In genomic region chr10:110786172-110786571, GRCh38 we compare ENCODE assay signal across 10 cellular contexts.
A peak's percentile ranks its signal among the peaks of the same experiment; 100 is the strongest.
DNase-seq lines count a peak whose midpoint lies in the region; ATAC-seq and TF ChIP-seq lines count a peak whose summit lies in the region.
"Had no signal": no experiment of that assay in that cellular context is flagged by ENCODE, and none has a peak within 500 bp of the region (broad histone marks: within the 10 kb centered on the region; RNA-seq: fewer than 3 reads in every experiment).

No MANE protein-coding gene starts in this region.

- CTCF ChIA-PET in mammary epithelial cell (lab: Charles Lee; ENCODE audit: low non-redundant PET): no interaction called here

- TF ChIP-seq CTCF in C4-2B (conservative IDR thresholded peaks at IDR 0.05) (no peak), GM23338 (conservative IDR thresholded peaks at IDR 0.05; ENCODE audit: low read depth in 2 of 2) (no peak), mammary epithelial cell (conservative IDR thresholded peaks at IDR 0.05 in 1 of 2, IDR thresholded peaks at IDR 0.05 in 1 of 2; ENCODE audit: extremely low read depth in 1 of 2, insufficient read depth in 1 of 2, low read depth in 1 of 2, low read length in 2 of 2) (no peak), mesothelial cell of epicardium (IDR thresholded peaks at IDR 0.05; ENCODE audit: unreplicated experiment) (no peak)

- dilution Hi-C loops in mammary epithelial cell (cut with HindIII; ENCODE audit: low sequenced_read_pairs): no loop called here

- H3K9me3 ChIP-seq in mammary epithelial cell (replicated peaks; ENCODE audit: insufficient read depth, low read length): no peaks in the 10 kb centered on the region

- in situ Hi-C loops in mammary epithelial cell (cut with MboI; ENCODE audit: low sequenced_read_pairs in 2 of 2): no loop called here

- H2AFZ ChIP-seq in GM23338 (peak overlapping the region; percentile 95), mammary epithelial cell (ENCODE audit: low read depth, low read length) (peak overlapping the region; percentile 6)

- H3K4me2 ChIP-seq in GM23338: no peak overlapping the region
- H3K4me2 ChIP-seq in mammary epithelial cell (ENCODE audit: insufficient read depth, low read depth, low read length): no peak overlapping the region

- BruUV-seq in mammary epithelial cell (replicated peaks; lab: Mats Ljungman, UMichigan): no TSS peak

- H3K4me1 ChIP-seq in GM23338 (ENCODE audit: insufficient read depth) (no peaks in the 10 kb centered on the region), mammary epithelial cell (ENCODE audit: insufficient read depth, low read length) (no peaks in the 10 kb centered on the region)

- intact Hi-C loops in mammary epithelial cell (cut with micrococcal nuclease): no loop called here

- no peaks in the 10 kb centered on the region for H3K27me3 ChIP-seq in GM23338 (ENCODE audit: insufficient read depth)
- H3K27me3 ChIP-seq in mammary epithelial cell (ENCODE audit: insufficient read depth, low read length): no peaks in the 10 kb centered on the region

- ATAC-seq in GM23338 (peak; percentile 55), HG03342 (IDR thresholded peaks at IDR 0.05; ENCODE audit: unreplicated experiment) (no peak)

- DNase-seq in GM23338 (ENCODE audit: low spot score): no peak
- DNase-seq in mammary epithelial cell: peak; percentile 20
- no peak for DNase-seq in mesothelial cell of epicardium (ENCODE audit: low spot score in 2 of 2, unreplicated experiment in 2 of 2)
- DNase-seq in HuH-7 (ENCODE audit: low spot score): no peak
- DNase-seq in effector CD8-positive, alpha-beta T cell (lab: John Stamatoyannopoulos, UW): no peak
- DNase-seq in superior temporal gyrus (ENCODE audit: extremely low spot score): no peak
- DNase-seq: immature natural killer cell, NCI-H524 treated with DMSO at 0.1 percent for 48 hours had no signal

- H3K4me1 Mint-ChIP-seq in GM23338: peaks cover 10% of the 10 kb centered on the region
- H3K4me1 Mint-ChIP-seq in mesothelial cell of epicardium: peaks cover 51% of the 10 kb centered on the region
- H3K4me1 Mint-ChIP-seq: immature natural killer cell had no signal

- H3K9me3 Mint-ChIP-seq in GM23338 (no peaks in the 10 kb centered on the region), mesothelial cell of epicardium (no peaks in the 10 kb centered on the region)
- H3K9me3 Mint-ChIP-seq: immature natural killer cell had no signal

- H3K79me2 ChIP-seq in GM23338 (replicated peaks; ENCODE audit: insufficient read depth) (no peaks in the 10 kb centered on the region), mammary epithelial cell (ENCODE audit: insufficient read depth, low read length) (no peaks in the 10 kb centered on the region)

- H3K27me3 Mint-ChIP-seq in GM23338 (ENCODE audit: insufficient read depth, low read depth, poor library complexity) (peaks cover 7% of the 10 kb centered on the region), mesothelial cell of epicardium (ENCODE audit: low read depth) (no peaks in the 10 kb centered on the region)

- H3F3A ChIP-seq in GM23338 (replicated peaks; ENCODE audit: low read depth): no peaks in the 10 kb centered on the region

- H3K27ac ChIP-seq in C4-2B (peak overlapping the region; percentile 37), GM23338 (ENCODE audit: low read depth) (no peak overlapping the region), mammary epithelial cell (ENCODE audit: insufficient read depth, low read depth, low read length) (no peak overlapping the region)

- H3K4me3 ChIP-seq in GM23338: no peak overlapping the region
- no peak overlapping the region for H3K4me3 ChIP-seq in mammary epithelial cell (replicated peaks in 1 of 3; ENCODE audit: insufficient read depth in 1 of 3, low read depth in 2 of 3, low read length in 3 of 3)

- no peaks in the 10 kb centered on the region for H4K20me1 ChIP-seq in GM23338 (replicated peaks; ENCODE audit: insufficient read depth)
- H4K20me1 ChIP-seq in mammary epithelial cell (ENCODE audit: insufficient read depth, low read length): no peaks in the 10 kb centered on the region

- H3K36me3 ChIP-seq in GM23338 (ENCODE audit: insufficient read depth): no peaks in the 10 kb centered on the region
- no peaks in the 10 kb centered on the region for H3K36me3 ChIP-seq in mammary epithelial cell (ENCODE audit: insufficient read depth, low read length)

- WGBS in mammary epithelial cell (ENCODE audit: low coverage, missing lambda C conversion rate): 48% methylated on average over 8 of the region's 8 CpGs

- H3K36me3 Mint-ChIP-seq in GM23338 (ENCODE audit: low read depth) (no peaks in the 10 kb centered on the region), mesothelial cell of epicardium (peaks cover 4% of the 10 kb centered on the region)
- H3K36me3 Mint-ChIP-seq: immature natural killer cell had no signal

- H3K9ac ChIP-seq in mammary epithelial cell (ENCODE audit: insufficient read depth, low read length): no peak overlapping the region

- no peaks in the 10 kb centered on the region for H3K9me2 ChIP-seq in GM23338 (ENCODE audit: insufficient read depth)

- no peak overlapping the region for H3K4me3 Mint-ChIP-seq in GM23338
- no peak overlapping the region for H3K4me3 Mint-ChIP-seq in mesothelial cell of epicardium
- H3K4me3 Mint-ChIP-seq: immature natural killer cell had no signal

- H3K27ac Mint-ChIP-seq in GM23338: peak overlapping the region; percentile 25; the same call in 1 of the 2 replicates
- peak overlapping the region; percentile 72 for H3K27ac Mint-ChIP-seq in mesothelial cell of epicardium

TF ChIP-seq in GM23338, 12 proteins besides CTCF, POLR2A, EP300 and RAD21 (continues in another document):
- TF ChIP-seq EZH2 (IDR thresholded peaks at IDR 0.05; ENCODE audit: low read depth, unreplicated experiment) (no peak), ZNF331 (CRISPR knock-in tag; IDR thresholded peaks at IDR 0.05; ENCODE audit: low read depth) (no peak), ZNF462 (CRISPR knock-in tag; IDR thresholded peaks at IDR 0.05) (no peak), CREB1 (CRISPR knock-in tag; IDR thresholded peaks at IDR 0.05; ENCODE audit: low read depth) (no peak), STAT1 (IDR thresholded peaks at IDR 0.05; ENCODE audit: unreplicated experiment) (no peak), POLR2AphosphoS5 (IDR thresholded peaks at IDR 0.05; ENCODE audit: low read depth) (no peak), NANOG (IDR thresholded peaks at IDR 0.05; ENCODE audit: borderline replicate concordance) (no peak)
